ENCODE assay signal across 19 cellular contexts in genomic region chr5:852431-853401, GRCh38. TPM values are rescaled to one million over a fixed set of nuclear protein-coding genes. Genes with fewer than 3 reads are reported as not detected.
A peak's percentile ranks its signal among the peaks of the same experiment; 100 is the strongest.
DNase-seq lines count a peak whose midpoint lies in the region; ATAC-seq and TF ChIP-seq lines count a peak whose summit lies in the region.
"Had no signal": no experiment of that assay in that cellular context is flagged by ENCODE, and none has a peak within 500 bp of the region (broad histone marks: within the 10 kb centered on the region; RNA-seq: fewer than 3 reads in every experiment).

No MANE protein-coding gene starts in this region.

- 92% methylated on average over 55 of the region's 55 CpGs for WGBS in right cardiac atrium
- WGBS in suprapubic skin = 87% methylated on average over 46 of the region's 55 CpGs

- H3K27me3 ChIP-seq in right cardiac atrium (ENCODE audit: control insufficient read depth, insufficient read depth) (no peaks in the 10 kb centered on the region), suprapubic skin (peaks cover 49% of the 10 kb centered on the region)
- H3K27me3 ChIP-seq: BLaER1 treated with 17β-estradiol and CSF1 and Interleukin-3, amounts not matched to agents 10 nM and 100 nM had no signal

- H3K27ac ChIP-seq in right cardiac atrium (ENCODE audit: low read length) (no peak overlapping the region), suprapubic skin (no peak overlapping the region)
- H3K27ac ChIP-seq: BLaER1 treated with 17β-estradiol and CSF1 and Interleukin-3, amounts not matched to agents 10 nM and 100 nM; KMS-11; PC-9 had no signal

- no peak for TF ChIP-seq EP300 in suprapubic skin (IDR thresholded peaks at IDR 0.05)

- DNase-seq in right cardiac atrium (peak; percentile 6 to 52 (median 37)), left cardiac atrium (no peak), chondrocyte (ENCODE audit: low spot score) (peak; percentile 88), mesenteric fat pad (ENCODE audit: low spot score) (peak; percentile 77), suprapubic skin (ENCODE audit: low spot score in 2 of 2) (peak; percentile 55 to 72), A172 (ENCODE audit: low spot score) (no peak), GM10266 (ENCODE audit: extremely low spot score) (no peak)
- DNase-seq: GOT3, HFFc6, MM.1S, NCI-H1105 treated with DMSO at 0.1 percent for 48 hours, NCI-H187, NCI-H446 treated with DMSO at 0.1 percent for 48 hours, NCI-H774, PC-9, SHP77 had no signal

- H3K36me3 ChIP-seq in suprapubic skin = no peaks in the 10 kb centered on the region
- H3K36me3 ChIP-seq: BLaER1 treated with 17β-estradiol and CSF1 and Interleukin-3, amounts not matched to agents 10 nM and 100 nM had no signal

- no peak for TF ChIP-seq POLR2A in suprapubic skin (IDR thresholded peaks at IDR 0.05)

- no peak overlapping the region for H3K4me3 Mint-ChIP-seq in chondrocyte (ENCODE audit: unreplicated experiment)
- H3K4me3 Mint-ChIP-seq: HFFc6 had no signal

- H3K27me3 Mint-ChIP-seq in chondrocyte (ENCODE audit: low read depth) = peaks cover 18% of the 10 kb centered on the region

- H3K9me3 Mint-ChIP-seq in chondrocyte (ENCODE audit: low read depth) = no peaks in the 10 kb centered on the region
- H3K9me3 Mint-ChIP-seq: HFFc6 had no signal

- TF ChIP-seq CTCF in chondrocyte (IDR thresholded peaks at IDR 0.05) (no peak), suprapubic skin (IDR thresholded peaks at IDR 0.05) (no peak), GM10266 (IDR thresholded peaks at IDR 0.05; ENCODE audit: control insufficient read depth, insufficient read depth, low read depth, missing control alignments) (no peak)

- no peak overlapping the region for H3K4me3 ChIP-seq in right cardiac atrium (ENCODE audit: low read length)
- H3K4me3 ChIP-seq in suprapubic skin = no peak overlapping the region
- H3K4me3 ChIP-seq: BLaER1 treated with 17β-estradiol and CSF1 and Interleukin-3, amounts not matched to agents 10 nM and 100 nM; PC-9 had no signal

- ATAC-seq in right cardiac atrium = no peak
- ATAC-seq in left cardiac atrium = no peak
- ATAC-seq in GM19351 (IDR thresholded peaks at IDR 0.05; ENCODE audit: unreplicated experiment) = no peak

- no peaks in the 10 kb centered on the region for H3K4me1 ChIP-seq in right cardiac atrium (ENCODE audit: control insufficient read depth, insufficient read depth, low read length)
- peaks cover 20% of the 10 kb centered on the region for H3K4me1 ChIP-seq in suprapubic skin

- H3K9me3 ChIP-seq in right cardiac atrium (ENCODE audit: control insufficient read depth, low read length) (no peaks in the 10 kb centered on the region), suprapubic skin (no peaks in the 10 kb centered on the region)
- H3K9me3 ChIP-seq: BLaER1 treated with 17β-estradiol and CSF1 and Interleukin-3, amounts not matched to agents 10 nM and 100 nM had no signal

- intact Hi-C loops in right cardiac atrium (cut with DNase I) = no loop called here
- intact Hi-C loops in left cardiac atrium (cut with DNase I) = no loop called here

- no peaks in the 10 kb centered on the region for H3K4me1 Mint-ChIP-seq in chondrocyte (ENCODE audit: low read depth)

- H3K36me3 Mint-ChIP-seq in chondrocyte (ENCODE audit: low read depth) = no peaks in the 10 kb centered on the region

- no peak overlapping the region for H3K27ac Mint-ChIP-seq in chondrocyte (ENCODE audit: unreplicated experiment)
- H3K27ac Mint-ChIP-seq: HFFc6 had no signal

RNA-seq across cellular contexts. Expression of gene ZDHHC11, which starts 1.9 kb away (rescaled TPM):
- total RNA-seq in right cardiac atrium (10 to 100 TPM; 19.3 to 66.1 (median 37.4) TPM), left cardiac atrium (10 to 100 TPM; 31.1 to 36.7 TPM), chondrocyte (1.9 to 4.7 TPM (median 2.3 TPM) in 3 replicates), mesenteric fat pad (11.0 TPM), suprapubic skin (10 to 100 TPM in 2 of 4 donors, 1 to 10 TPM in 2; 7.5 to 81.5 (median 22.6) TPM)
- 5.8 TPM for polyA plus RNA-seq in right cardiac atrium
- total RNA-seq in A172 (2014; rRNA removed; shearing (Covaris generic)) = 1.0 and 4.3 TPM in 2 replicates

RNA-seq across cellular contexts. Expression of gene BRD9, which starts 39.9 kb away (rescaled TPM):
- total RNA-seq in right cardiac atrium (10 to 100 TPM; 25.1 to 41.3 (median 34.0) TPM), left cardiac atrium (10 to 100 TPM; 26.8 to 39.3 TPM), chondrocyte (26.5 to 30.4 TPM (median 30.1 TPM) in 3 replicates), mesenteric fat pad (38.2 TPM), suprapubic skin (10 to 100 TPM; 25.2 to 73.0 (median 38.8) TPM)
- 17.1 TPM for polyA plus RNA-seq in right cardiac atrium
- 29.9 and 38.8 TPM in 2 replicates for total RNA-seq in A172 (2014; rRNA removed; shearing (Covaris generic))

RNA-seq across cellular contexts. Expression of gene TRIP13, which starts 40.0 kb away (rescaled TPM):
- total RNA-seq in right cardiac atrium = under 1 TPM; 0.25 to 0.94 (median 0.58) TPM
- polyA plus RNA-seq in right cardiac atrium = 0.27 TPM
- 1 to 10 TPM in 1 of 2 donors, under 1 TPM in 1; 0.88 to 1.1 TPM for total RNA-seq in left cardiac atrium
- 4.9 to 8.1 TPM (median 6.4 TPM) in 3 replicates for total RNA-seq in chondrocyte
- 1.2 TPM for total RNA-seq in mesenteric fat pad
- total RNA-seq in suprapubic skin = 1 to 10 TPM; 1.1 to 3.7 (median 1.6) TPM
- total RNA-seq in A172 (2014; rRNA removed; shearing (Covaris generic)) = 92.9 and 108 TPM in 2 replicates

Comparison
In these comparisons a context has a peak if more than half of its experiments do, and no peak if none do; other contexts are left out.
1. DNase-seq: peak in right cardiac atrium (3 of 3), chondrocyte (single experiment), mesenteric fat pad (single experiment) and suprapubic skin (2 of 2); none in left cardiac atrium (single experiment), A172 (single experiment) and GM10266 (single experiment).
2. RNA of gene TRIP13, which starts 40.0 kb away (total RNA-seq): 92.9 to 108 TPM in A172; 4.9 to 8.1 TPM in chondrocyte, 1.1 to 3.7 TPM in suprapubic skin, 1.2 TPM in mesenteric fat pad (single experiment), 0.88 to 1.1 TPM in left cardiac atrium and 0.25 to 0.94 TPM in right cardiac atrium; every median in the first group is over 10 times any median in the second.